ENCODE assay signal across 30 cellular contexts in genomic region chr18:62500966-62501591, GRCh38.
"Had no signal": no experiment of that assay in that cellular context is flagged by ENCODE, and none has a peak within 500 bp of the region (broad histone marks: within the 10 kb centered on the region; RNA-seq: fewer than 3 reads in every experiment).

No MANE protein-coding gene starts in this region.

- H3K4me3 Mint-ChIP-seq: activated CD4-positive, alpha-beta memory T cell treated with anti-CD3 and anti-CD28 coated beads for 36 hours; activated CD8-positive, alpha-beta memory T cell treated with anti-CD3 and anti-CD28 coated beads, Interleukin-2, amount 10 ng/mL, durations not matched to agents 7 days and 5 days; activated CD8-positive, alpha-beta T cell treated with anti-CD3 and anti-CD28 coated beads, Interleukin-2, amount 10 ng/mL, durations not matched to agents 7 days and 5 days; activated naive CD4-positive, alpha-beta T cell treated with anti-CD3 and anti-CD28 coated beads for 36 hours; activated naive CD4-positive, alpha-beta T cell treated with anti-CD3 and anti-CD28 coated beads, Interleukin-2, amount 50 U/mL, for 24 hours; activated naive CD8-positive, alpha-beta T cell treated with anti-CD3 and anti-CD28 coated beads for 36 hours; activated naive CD8-positive, alpha-beta T cell treated with anti-CD3 and anti-CD28 coated beads, Interleukin-2, amount 50 U/mL, for 24 hours; activated T-helper 1 cell treated with anti-CD3 and anti-CD28 coated beads, Interleukin-12 subunit alpha, Interleukin-12 subunit beta, Interleukin-2, Interleukin-4 antibody, amounts not matched to agents 30 ng/mL and 10 ng/mL and 1 ng/mL, durations not matched to agents 14 hours and 24 hours and 36 hours; WTC11 had no signal

- ATAC-seq: activated CD8-positive, alpha-beta memory T cell treated with anti-CD3 and anti-CD28 coated beads, Interleukin-2, amount 10 ng/mL, durations not matched to agents 7 days and 5 days; activated CD8-positive, alpha-beta T cell treated with anti-CD3 and anti-CD28 coated beads, Interleukin-2, amount 10 ng/mL, durations not matched to agents 7 days and 5 days; activated naive CD8-positive, alpha-beta T cell treated with anti-CD3 and anti-CD28 coated beads, Interleukin-2, amount 50 U/mL, for 24 hours; body of pancreas; esophagus mucosa; WTC11 had no signal

- H3K27me3 ChIP-seq: adrenal gland, body of pancreas, colonic mucosa had no signal

- H3K4me3 ChIP-seq: adrenal gland, body of pancreas, colonic mucosa had no signal

- H3K27ac Mint-ChIP-seq: activated CD4-positive, alpha-beta memory T cell treated with anti-CD3 and anti-CD28 coated beads for 36 hours; activated CD8-positive, alpha-beta memory T cell treated with anti-CD3 and anti-CD28 coated beads, Interleukin-2, amount 10 ng/mL, durations not matched to agents 7 days and 5 days; activated CD8-positive, alpha-beta T cell treated with anti-CD3 and anti-CD28 coated beads, Interleukin-2, amount 10 ng/mL, durations not matched to agents 7 days and 5 days; activated naive CD4-positive, alpha-beta T cell treated with anti-CD3 and anti-CD28 coated beads for 36 hours; activated naive CD4-positive, alpha-beta T cell treated with anti-CD3 and anti-CD28 coated beads, Interleukin-2, amount 50 U/mL, for 24 hours; activated naive CD8-positive, alpha-beta T cell treated with anti-CD3 and anti-CD28 coated beads for 36 hours; activated naive CD8-positive, alpha-beta T cell treated with anti-CD3 and anti-CD28 coated beads, Interleukin-2, amount 50 U/mL, for 24 hours; activated T-helper 1 cell treated with anti-CD3 and anti-CD28 coated beads, Interleukin-12 subunit alpha, Interleukin-12 subunit beta, Interleukin-2, Interleukin-4 antibody, amounts not matched to agents 30 ng/mL and 10 ng/mL and 1 ng/mL, durations not matched to agents 14 hours and 24 hours and 36 hours; activated T-helper 2 cell treated with anti-CD3 and anti-CD28 coated beads, Interferon-gamma antibody, Interleukin-2, Interleukin-4, amounts not matched to agents 10 μg/mL and 5 μg/mL and 100 μg/mL, durations not matched to agents 14 hours and 24 hours and 36 hours; WTC11 had no signal

- H3K4me1 ChIP-seq: colonic mucosa had no signal

- H3K36me3 Mint-ChIP-seq: WTC11 had no signal

- FAIRE-seq: endometrium, frontal cortex had no signal

- DNase-seq: activated CD4-positive, alpha-beta memory T cell treated with anti-CD3 and anti-CD28 coated beads for 36 hours; activated CD4-positive, alpha-beta T cell treated with anti-CD3 and anti-CD28 coated beads for 1 hour; activated CD4-positive, alpha-beta T cell treated with anti-CD3 and anti-CD28 coated beads for 48 hours; activated CD8-positive, alpha-beta memory T cell treated with anti-CD3 and anti-CD28 coated beads, Interleukin-2, amount 10 ng/mL, durations not matched to agents 7 days and 5 days; activated CD8-positive, alpha-beta memory T cell treated with anti-CD3 and anti-CD28 coated beads, Interleukin-2, amount 50 U/mL, for 4 hours; activated CD8-positive, alpha-beta T cell treated with anti-CD3 and anti-CD28 coated beads, Interleukin-2, amount 10 ng/mL, durations not matched to agents 7 days and 5 days; activated effector memory CD4-positive, alpha-beta T cell treated with anti-CD3 and anti-CD28 coated beads, Interleukin-2, amount 50 U/mL, for 16 hours; activated naive CD4-positive, alpha-beta T cell treated with anti-CD3 and anti-CD28 coated beads for 36 hours; activated naive CD8-positive, alpha-beta T cell treated with anti-CD3 and anti-CD28 coated beads for 36 hours; activated naive CD8-positive, alpha-beta T cell treated with anti-CD3 and anti-CD28 coated beads, Interleukin-2, amount 50 U/mL, for 24 hours; activated T-cell treated with anti-CD3 and anti-CD28 coated beads, Interleukin-2, amount 50 U/mL, for 1 hour; activated T-cell treated with anti-CD3 and anti-CD28 coated beads, Interleukin-2, amount 50 U/mL, for 48 hours; adrenal gland; amygdala; aorta; body of pancreas; caudate nucleus; cerebellar nuclear complex; colonic mucosa; effector CD8-positive, alpha-beta T cell; foreskin fibroblast; head of caudate nucleus; T-helper 2 cell had no signal

- H3K36me3 ChIP-seq: adrenal gland, colonic mucosa had no signal

- H3K9me3 Mint-ChIP-seq: activated CD4-positive, alpha-beta memory T cell treated with anti-CD3 and anti-CD28 coated beads for 36 hours; activated naive CD4-positive, alpha-beta T cell treated with anti-CD3 and anti-CD28 coated beads for 36 hours; activated naive CD4-positive, alpha-beta T cell treated with anti-CD3 and anti-CD28 coated beads, Interleukin-2, amount 50 U/mL, for 24 hours; activated naive CD8-positive, alpha-beta T cell treated with anti-CD3 and anti-CD28 coated beads for 36 hours; activated naive CD8-positive, alpha-beta T cell treated with anti-CD3 and anti-CD28 coated beads, Interleukin-2, amount 50 U/mL, for 24 hours; WTC11 had no signal

- H3K27ac ChIP-seq: adrenal gland, body of pancreas, colonic mucosa had no signal

- H3K9me3 ChIP-seq: adrenal gland, body of pancreas, colonic mucosa had no signal

- H3K27me3 Mint-ChIP-seq: activated CD4-positive, alpha-beta memory T cell treated with anti-CD3 and anti-CD28 coated beads for 36 hours; activated naive CD4-positive, alpha-beta T cell treated with anti-CD3 and anti-CD28 coated beads, Interleukin-2, amount 50 U/mL, for 24 hours; activated naive CD8-positive, alpha-beta T cell treated with anti-CD3 and anti-CD28 coated beads for 36 hours; activated naive CD8-positive, alpha-beta T cell treated with anti-CD3 and anti-CD28 coated beads, Interleukin-2, amount 50 U/mL, for 24 hours had no signal
